16 cellular contexts compared by ENCODE assay signal in genomic region chr11:120065876-120066275, GRCh38.
DNase-seq lines count a peak whose midpoint lies in the region; ATAC-seq, FAIRE-seq and TF ChIP-seq lines count a peak whose summit lies in the region.
"Had no signal": no experiment of that assay in that cellular context is flagged by ENCODE, and none has a peak within 500 bp of the region (broad histone marks: within the 10 kb centered on the region; RNA-seq: fewer than 3 reads in every experiment).

No MANE protein-coding gene starts in this region.

- H3K27me3 Mint-ChIP-seq in osteocyte (ENCODE audit: unreplicated experiment) (peaks cover 20% of the 10 kb centered on the region), Calu3 (ENCODE audit: unreplicated experiment) (peaks cover 72% of the 10 kb centered on the region)

- WGBS in GM12878 (ENCODE audit: insufficient coverage, insufficient replicate concordance, low lambda C conversion rate, missing lambda C conversion rate), result 0% methylated on average over 3 of the region's 3 CpGs

- CTCF ChIA-PET in GM12878 (lab: Yijun Ruan, JAX) (interaction anchor here (1.7 kb wide), 2 partner anchors 13 to 392 kb away, joined by 5 to 11 read pairs; no protein-coding TSS in a partner anchor), Calu3 (lab: Charles Lee) (no interaction called here)

- H4K20me1 ChIP-seq in BLaER1, result no peaks in the 10 kb centered on the region
- H4K20me1 ChIP-seq in GM12878 (ENCODE audit: control insufficient read depth, insufficient read depth), result no peaks in the 10 kb centered on the region

- no peak for TF ChIP-seq POLR2A in GM12878 (IDR thresholded peaks at IDR 0.05; ENCODE audit: low read depth, low read length)

- H3K4me1 ChIP-seq in BLaER1 (peaks cover 31% of the 10 kb centered on the region), GM12878 (ENCODE audit: control insufficient read depth, insufficient read depth, low read length) (peaks cover 7% of the 10 kb centered on the region)

- H3K9me3 ChIP-seq in BLaER1 (no peaks in the 10 kb centered on the region), GM12878 (replicated peaks; ENCODE audit: control insufficient read depth, insufficient read depth, low read length) (no peaks in the 10 kb centered on the region)

- H3K27ac ChIP-seq in BLaER1 (no peak overlapping the region), GM12878 (ENCODE audit: control insufficient read depth, insufficient read depth) (no peak overlapping the region)
- H3K27ac ChIP-seq: C4-2B had no signal

- no peak for DNase-seq in GM12878 (ENCODE audit: low read depth, low spot score)
- peak; percentile 28 for DNase-seq in left lobe of liver (ENCODE audit: low spot score)
- DNase-seq in osteocyte (ENCODE audit: extremely low spot score, unreplicated experiment), result peak; percentile 38
- DNase-seq in T-helper 9 cell, result no peak
- DNase-seq in stimulated activated CD8-positive, alpha-beta memory T cell treated with anti-CD3 and anti-CD28 coated beads, Interleukin-4, amount 100 ng/mL, for 48 hours, result no peak
- DNase-seq in Calu3, result no peak
- no peak for DNase-seq in DMS114 treated with DMSO at 0.1 percent for 48 hours (lab: John Stamatoyannopoulos, UW; ENCODE audit: unreplicated experiment)
- DNase-seq: ACHN; CD4-positive, alpha-beta memory T cell; GF-D8; IMR-90 had no signal

- H3K4me1 Mint-ChIP-seq in osteocyte (ENCODE audit: unreplicated experiment) (no peaks in the 10 kb centered on the region), Calu3 (ENCODE audit: low read depth, unreplicated experiment) (no peaks in the 10 kb centered on the region)
- H3K4me1 Mint-ChIP-seq: CD4-positive, alpha-beta memory T cell had no signal

- H3K36me3 Mint-ChIP-seq in osteocyte (ENCODE audit: unreplicated experiment) (no peaks in the 10 kb centered on the region), Calu3 (ENCODE audit: insufficient read depth, unreplicated experiment) (no peaks in the 10 kb centered on the region)
- H3K36me3 Mint-ChIP-seq: CD4-positive, alpha-beta memory T cell had no signal

- H3K9ac ChIP-seq in BLaER1 (no peak overlapping the region), GM12878 (ENCODE audit: control insufficient read depth, insufficient read depth, low read length) (no peak overlapping the region)

- H3K27ac Mint-ChIP-seq in osteocyte (ENCODE audit: unreplicated experiment), result no peak overlapping the region
- no peak overlapping the region for H3K27ac Mint-ChIP-seq in Calu3 (ENCODE audit: unreplicated experiment)
- H3K27ac Mint-ChIP-seq: CD4-positive, alpha-beta memory T cell had no signal

- ATAC-seq in GM12878 (no peak; the same call in 2 of the 3 replicates), left lobe of liver (no peak)
- ATAC-seq: HCT116 had no signal

- BruUV-seq in GM12878 (replicated peaks; lab: Mats Ljungman, UMichigan), result no TSS peak
- no TSS peak for BruUV-seq in Calu3 (replicated peaks; lab: Mats Ljungman, UMichigan)

- TF ChIP-seq RAD21 in GM12878 (IDR thresholded peaks at IDR 0.05; ENCODE audit: insufficient read depth, low read depth, low read length), result no peak

- no peak overlapping the region for H3K4me3 ChIP-seq in BLaER1
- no peak overlapping the region for H3K4me3 ChIP-seq in GM12878

- in situ Hi-C loops in GM12878 (cut with MboI), result no loop called here

- peak overlapping the region; percentile 26; the same call in 1 of the 2 replicates for H3K4me2 ChIP-seq in BLaER1
- H3K4me2 ChIP-seq in GM12878 (ENCODE audit: control insufficient read depth, insufficient read depth), result peak overlapping the region; percentile 28; the same call in 1 of the 2 replicates

- FAIRE-seq in GM12878 (lab: Jason Lieb, UNC), result peak; percentile 18
- FAIRE-seq: D721Med, GM18507 had no signal

- H3K36me3 ChIP-seq in BLaER1 (no peaks in the 10 kb centered on the region), GM12878 (ENCODE audit: control insufficient read depth in 2 of 2, insufficient read depth in 2 of 2, low read length in 1 of 2) (no peaks in the 10 kb centered on the region)

- TF ChIP-seq CTCF in GM12878 (IDR thresholded peaks at IDR 0.05 in 2 of 3, conservative IDR thresholded peaks at IDR 0.05 in 1 of 3; ENCODE audit: control insufficient read depth in 2 of 3, extremely low read depth in 1 of 3, insufficient read depth in 1 of 3, low read depth in 3 of 3, low read length in 3 of 3) (no peak), osteocyte (IDR thresholded peaks at IDR 0.05) (no peak), Calu3 (IDR thresholded peaks at IDR 0.05; ENCODE audit: unreplicated experiment) (no peak)

- SMC1A ChIA-PET in GM12878 (lab: Charles Lee; ENCODE audit: uncharacterized antibody, unreplicated experiment), result interaction anchor here (1.0 to 1.6 kb wide), 3 partner anchors 9 to 42 kb away, joined by 3 to 4 read pairs (median 3); no protein-coding TSS in a partner anchor

- H3K79me2 ChIP-seq in GM12878 (ENCODE audit: control insufficient read depth, insufficient read depth, low read length), result no peaks in the 10 kb centered on the region

- H3K9me3 Mint-ChIP-seq in osteocyte (ENCODE audit: unreplicated experiment) (no peaks in the 10 kb centered on the region), Calu3 (ENCODE audit: low read depth, unreplicated experiment) (no peaks in the 10 kb centered on the region)

- intact Hi-C loops in GM12878 (cut with micrococcal nuclease; ENCODE audit: unreplicated experiment), result no loop called here
- intact Hi-C loops in Calu3 (cut with micrococcal nuclease; ENCODE audit: unreplicated experiment), result no loop called here

- no peak for TF ChIP-seq EP300 in GM12878 (IDR thresholded peaks at IDR 0.05; ENCODE audit: borderline replicate concordance in 1 of 2, control insufficient read depth in 1 of 2, low read depth in 2 of 2, low read length in 2 of 2)

- H3K4me3 Mint-ChIP-seq in osteocyte (ENCODE audit: unreplicated experiment) (no peak overlapping the region), Calu3 (ENCODE audit: low read depth, unreplicated experiment) (no peak overlapping the region)
- H3K4me3 Mint-ChIP-seq: CD4-positive, alpha-beta memory T cell had no signal

- POLR2A ChIA-PET in GM12878 (lab: Charles Lee), result no interaction called here

- H2AFZ ChIP-seq in GM12878 (ENCODE audit: control insufficient read depth, low read depth, low read length), result no peak overlapping the region

- H3K27me3 ChIP-seq in BLaER1 (no peaks in the 10 kb centered on the region), GM12878 (replicated peaks in 1 of 2; ENCODE audit: control insufficient read depth in 2 of 2, insufficient read depth in 2 of 2, low read length in 1 of 2) (no peaks in the 10 kb centered on the region; a peak in 2 of 4 replicates)

- RAD21 ChIA-PET in GM12878 (lab: Charles Lee; ENCODE audit: unreplicated experiment), result interaction anchor here (2.2 kb wide), 1 partner anchor 43 kb away, joined by 5 read pairs; no protein-coding TSS in a partner anchor

TF ChIP-seq in GM12878, 131 proteins besides CTCF, POLR2A, EP300 and RAD21:
- TF ChIP-seq ZNF384 (IDR thresholded peaks at IDR 0.05; ENCODE audit: borderline replicate concordance, low read depth, low read length), result no peak
- TF ChIP-seq BHLHE40 (IDR thresholded peaks at IDR 0.05; ENCODE audit: borderline replicate concordance in 1 of 2, low read depth in 2 of 2, low read length in 1 of 2), result 0 out of 4 replicates have a peak, but pooled peaks of 1 of the 2 experiments have one; percentile 11

Comparison
In these comparisons a context has a peak if more than half of its experiments do, and no peak if none do; other contexts are left out.
1. DNase-seq: peak in left lobe of liver (single experiment) and osteocyte (single experiment); none in GM12878 (single experiment), T-helper 9 cell (single experiment), stimulated activated CD8-positive, alpha-beta memory T cell treated with anti-CD3 and anti-CD28 coated beads, Interleukin-4, amount 100 ng/mL, for 48 hours (single experiment), Calu3 (single experiment) and DMS114 treated with DMSO at 0.1 percent for 48 hours (single experiment).